Comparison of ENCODE assay signal across 11 cellular contexts in the genomic region with DNA sequence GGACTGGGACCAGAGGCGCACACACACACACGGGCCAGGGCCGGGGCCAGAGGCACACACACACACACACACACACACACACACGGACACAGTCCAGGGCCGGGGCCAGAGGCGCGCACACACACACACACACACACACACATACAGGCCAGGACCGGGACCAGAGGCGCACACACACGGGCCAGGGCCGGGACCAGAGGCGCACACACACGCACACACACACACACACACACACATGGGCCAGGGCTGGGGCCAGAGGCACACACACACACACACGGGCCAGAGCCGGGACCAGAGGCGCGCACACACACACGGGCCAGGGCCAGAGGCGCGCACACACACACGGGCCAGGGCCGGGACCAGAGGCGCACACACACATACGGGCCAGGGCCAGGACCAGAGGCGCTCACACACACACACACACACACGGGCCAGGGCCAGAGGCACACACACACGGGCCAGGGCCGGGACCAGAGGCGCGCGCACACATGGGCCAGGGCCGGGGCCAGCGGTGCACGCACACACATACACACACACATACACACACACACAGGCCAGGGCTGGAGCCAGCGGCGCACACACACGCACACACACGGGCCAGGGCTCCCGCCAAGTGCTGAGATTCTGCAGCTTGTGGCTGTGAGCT.
A peak's percentile ranks its signal among the peaks of the same experiment; 100 is the strongest.
DNase-seq lines count a peak whose midpoint lies in the region; ATAC-seq lines count a peak whose summit lies in the region.
"Had no signal": no experiment of that assay in that cellular context is flagged by ENCODE, and none has a peak within 500 bp of the region (broad histone marks: within the 10 kb centered on the region; RNA-seq: fewer than 3 reads in every experiment).

No MANE protein-coding gene starts in this region.

- H3K9me3 ChIP-seq in aorta (ENCODE audit: control insufficient read depth, low read length), result no peaks in the 10 kb centered on the region
- H3K9me3 ChIP-seq: transverse colon had no signal

- no peaks in the 10 kb centered on the region for H3K4me1 ChIP-seq in aorta (ENCODE audit: control insufficient read depth in 1 of 2, insufficient read depth in 2 of 2, low read length in 2 of 2)
- H3K4me1 ChIP-seq: transverse colon had no signal

- ATAC-seq in aorta (ENCODE audit: low FRiP score), result peak; percentile 34

- intact Hi-C loops in aorta (cut with DNase I), result no loop called here

- H3K36me3 Mint-ChIP-seq in activated CD4-positive, alpha-beta memory T cell treated with anti-CD3 and anti-CD28 coated beads, Interleukin-2, amount 10 ng/mL, durations not matched to agents 7 days and 5 days (ENCODE audit: low read depth), result peaks cover 56% of the 10 kb centered on the region
- H3K36me3 Mint-ChIP-seq in immature natural killer cell, result peaks cover 8 to 21% (median 19%) of the 10 kb centered on the region in 3 donors

- no peak overlapping the region for H3K27ac ChIP-seq in aorta (ENCODE audit: low read depth in 1 of 2, low read length in 2 of 2)

- peak overlapping the region; percentile 94 for H3K4me3 Mint-ChIP-seq in activated CD4-positive, alpha-beta memory T cell treated with anti-CD3 and anti-CD28 coated beads, Interleukin-2, amount 10 ng/mL, durations not matched to agents 7 days and 5 days
- peak overlapping the region; percentile 87 to 94 (median 90) for H3K4me3 Mint-ChIP-seq in immature natural killer cell

- WGBS in aorta, 2 donors, result 93% methylated on average over 33 to 39 of the region's 39 CpGs

- H3K36me3 ChIP-seq in aorta (ENCODE audit: control insufficient read depth in 1 of 2, insufficient read depth in 2 of 2, low read length in 1 of 2) (no peaks in the 10 kb centered on the region), H7 (replicated peaks; ENCODE audit: control insufficient read depth, insufficient read depth, low read length) (no peaks in the 10 kb centered on the region)
- H3K36me3 ChIP-seq: transverse colon had no signal

- no peaks in the 10 kb centered on the region for H3K27me3 ChIP-seq in aorta (ENCODE audit: control insufficient read depth in 1 of 2, insufficient read depth in 2 of 2, low read length in 1 of 2)
- no peaks in the 10 kb centered on the region for H3K27me3 ChIP-seq in H7 (ENCODE audit: control insufficient read depth, insufficient read depth, low read length)
- H3K27me3 ChIP-seq: transverse colon had no signal

- H3K4me3 ChIP-seq in aorta (ENCODE audit: low read length in 2 of 2), result no peak overlapping the region
- H3K4me3 ChIP-seq in H7 (ENCODE audit: insufficient read depth, low read depth, low read length), result no peak overlapping the region

- no peaks in the 10 kb centered on the region for H3K9me3 Mint-ChIP-seq in activated CD4-positive, alpha-beta memory T cell treated with anti-CD3 and anti-CD28 coated beads, Interleukin-2, amount 10 ng/mL, durations not matched to agents 7 days and 5 days
- H3K9me3 Mint-ChIP-seq in immature natural killer cell, result peaks cover 0 to 3% (median 0%) of the 10 kb centered on the region in 6 donors

- POLR2A ChIA-PET in activated CD4-positive, alpha-beta memory T cell treated with anti-CD3 and anti-CD28 coated beads, Interleukin-2, amount 10 ng/mL, durations not matched to agents 7 days and 5 days (lab: Charles Lee), result interaction anchor here (1.0 to 2.1 kb wide), 14 partner anchors 12 to 468 kb away, joined by 3 to 42 read pairs (median 5); partner anchors contain the start of genes MRM2, NUDT1 and PSMG3

- H3K27ac Mint-ChIP-seq in activated CD4-positive, alpha-beta memory T cell treated with anti-CD3 and anti-CD28 coated beads, Interleukin-2, amount 10 ng/mL, durations not matched to agents 7 days and 5 days, result peak overlapping the region; percentile 100
- H3K27ac Mint-ChIP-seq in immature natural killer cell, result peak overlapping the region; percentile 82 to 98 (median 97)

- no peaks in the 10 kb centered on the region for H3K27me3 Mint-ChIP-seq in activated CD4-positive, alpha-beta memory T cell treated with anti-CD3 and anti-CD28 coated beads, Interleukin-2, amount 10 ng/mL, durations not matched to agents 7 days and 5 days
- H3K27me3 Mint-ChIP-seq in immature natural killer cell (ENCODE audit: low read depth in 3 of 3), result peaks cover 21 to 39% (median 26%) of the 10 kb centered on the region in 3 donors

- DNase-seq in stimulated activated naive CD4-positive, alpha-beta T cell (lab: John Stamatoyannopoulos, UW), result peak in 4 of 6 experiments; percentile 22 to 71 (median 53)
- DNase-seq in stimulated activated naive CD4-positive, alpha-beta T cell treated with Interleukin-2 at 50 U/mL for 16 hours (lab: John Stamatoyannopoulos, UW), result no peak
- peak; percentile 41 for DNase-seq in activated CD4-positive, alpha-beta memory T cell treated with anti-CD3 and anti-CD28 coated beads, Interleukin-2, amount 10 ng/mL, durations not matched to agents 7 days and 5 days
- DNase-seq in immature natural killer cell (peak in 2 of 3 donors; percentile 39 to 49), aorta (peak; percentile 44 to 67), NCI-H1105 (lab: John Stamatoyannopoulos, UW) (no peak), H7 (no peak), SK-N-DZ (ENCODE audit: low spot score) (no peak)
- DNase-seq: NCI-H187, SHP77, transverse colon had no signal

- CTCF ChIA-PET in activated CD4-positive, alpha-beta memory T cell treated with anti-CD3 and anti-CD28 coated beads, Interleukin-2, amount 10 ng/mL, durations not matched to agents 7 days and 5 days (lab: Charles Lee), result interaction anchor here (1.0 to 1.9 kb wide), 3 partner anchors 12 to 48 kb away, joined by 3 to 9 read pairs (median 4); no protein-coding TSS in a partner anchor

- peaks cover 57% of the 10 kb centered on the region for H3K4me1 Mint-ChIP-seq in activated CD4-positive, alpha-beta memory T cell treated with anti-CD3 and anti-CD28 coated beads, Interleukin-2, amount 10 ng/mL, durations not matched to agents 7 days and 5 days
- peaks cover 71 to 73% of the 10 kb centered on the region in 2 donors for H3K4me1 Mint-ChIP-seq in immature natural killer cell

Comparison
In these comparisons a context has a peak if more than half of its experiments do, and no peak if none do; other contexts are left out.
1. DNase-seq: peak in stimulated activated naive CD4-positive, alpha-beta T cell (4 of 6), activated CD4-positive, alpha-beta memory T cell treated with anti-CD3 and anti-CD28 coated beads, Interleukin-2, amount 10 ng/mL, durations not matched to agents 7 days and 5 days (single experiment), immature natural killer cell (2 of 3) and aorta (2 of 2); none in stimulated activated naive CD4-positive, alpha-beta T cell treated with Interleukin-2 at 50 U/mL for 16 hours (single experiment), NCI-H1105 (single experiment), H7 (single experiment) and SK-N-DZ (single experiment).